Comparison of ENCODE assay signal across 1 cellular context in genomic region chr16:86762035-86762550, GRCh38.
TF ChIP-seq lines count a peak whose summit lies in the region.

No MANE protein-coding gene starts in this region.

TF ChIP-seq in IMR-90, 13 proteins besides CTCF, POLR2A, EP300 and RAD21 (continued from another document):
- no peak for TF ChIP-seq ELK1 (IDR thresholded peaks at IDR 0.05; ENCODE audit: borderline replicate concordance, low read depth, low read length)
- no peak for TF ChIP-seq MAZ (IDR thresholded peaks at IDR 0.05; ENCODE audit: borderline replicate concordance, low read depth, low read length)
- no peak for TF ChIP-seq CHD1 (IDR thresholded peaks at IDR 0.05; ENCODE audit: low read depth, low read length)
- TF ChIP-seq BHLHE40 (IDR thresholded peaks at IDR 0.05; ENCODE audit: low read depth, low read length): no peak
